28 cellular contexts compared by ENCODE assay signal in the genomic region with DNA sequence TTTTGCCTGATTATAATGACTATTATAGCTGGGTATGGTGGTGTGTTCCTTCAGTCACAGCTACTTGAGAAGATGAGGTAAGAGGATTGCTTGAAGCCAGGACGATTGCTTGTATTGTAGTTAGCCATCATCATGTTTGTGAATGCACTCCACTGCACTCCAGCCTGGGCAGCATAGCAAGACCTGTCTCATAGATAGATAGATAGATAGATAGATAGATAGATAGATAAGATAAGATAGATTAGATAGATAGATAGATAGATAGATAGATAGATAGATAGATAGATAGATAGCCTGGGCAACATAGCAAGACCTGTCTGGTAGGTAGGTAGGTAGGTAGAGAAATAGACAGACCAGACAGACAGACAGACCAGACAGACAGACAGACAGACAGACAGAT.
"Had no signal": no experiment of that assay in that cellular context is flagged by ENCODE, and none has a peak within 500 bp of the region (broad histone marks: within the 10 kb centered on the region; RNA-seq: fewer than 3 reads in every experiment).

No MANE protein-coding gene starts in this region.

- H3K27ac ChIP-seq: adrenal gland, breast epithelium, cardiac muscle cell, colonic mucosa, VCaP had no signal

- H3K36me3 Mint-ChIP-seq: WTC11 had no signal

- H3K36me3 ChIP-seq: adrenal gland, breast epithelium, cardiac muscle cell, colonic mucosa had no signal

- H3K9me3 ChIP-seq: adrenal gland, breast epithelium, colonic mucosa had no signal

- H3K27ac Mint-ChIP-seq: activated CD4-positive, alpha-beta memory T cell treated with anti-CD3 and anti-CD28 coated beads, Interleukin-2, amount 10 ng/mL, durations not matched to agents 7 days and 5 days; activated CD4-positive, alpha-beta T cell treated with anti-CD3 and anti-CD28 coated beads, Interleukin-2, amount 10 ng/mL, durations not matched to agents 7 days and 5 days; activated naive CD4-positive, alpha-beta T cell treated with anti-CD3 and anti-CD28 coated beads for 36 hours; activated naive CD4-positive, alpha-beta T cell treated with anti-CD3 and anti-CD28 coated beads, Interleukin-2, amount 50 U/mL, for 24 hours; activated naive CD8-positive, alpha-beta T cell treated with anti-CD3 and anti-CD28 coated beads for 36 hours; activated naive CD8-positive, alpha-beta T cell treated with anti-CD3 and anti-CD28 coated beads, Interleukin-2, amount 50 U/mL, for 24 hours; activated T-helper 2 cell treated with anti-CD3 and anti-CD28 coated beads, Interferon-gamma antibody, Interleukin-2, Interleukin-4, amounts not matched to agents 10 μg/mL and 5 μg/mL and 100 μg/mL, durations not matched to agents 14 hours and 24 hours and 36 hours; brain; WTC11 had no signal

- H3K4me1 Mint-ChIP-seq: activated CD4-positive, alpha-beta memory T cell treated with anti-CD3 and anti-CD28 coated beads, Interleukin-2, amount 10 ng/mL, durations not matched to agents 7 days and 5 days; activated CD4-positive, alpha-beta T cell treated with anti-CD3 and anti-CD28 coated beads, Interleukin-2, amount 10 ng/mL, durations not matched to agents 7 days and 5 days; activated naive CD8-positive, alpha-beta T cell treated with anti-CD3 and anti-CD28 coated beads for 36 hours; activated naive CD8-positive, alpha-beta T cell treated with anti-CD3 and anti-CD28 coated beads, Interleukin-2, amount 50 U/mL, for 24 hours; WTC11 had no signal

- DNase-seq: activated CD4-positive, alpha-beta memory T cell treated with anti-CD3 and anti-CD28 coated beads, Interleukin-2, amount 10 ng/mL, durations not matched to agents 7 days and 5 days; activated CD4-positive, alpha-beta T cell treated with anti-CD3 and anti-CD28 coated beads for 1 hour; activated CD4-positive, alpha-beta T cell treated with anti-CD3 and anti-CD28 coated beads for 4 hours; activated CD4-positive, alpha-beta T cell treated with anti-CD3 and anti-CD28 coated beads, Interleukin-2, amount 10 ng/mL, durations not matched to agents 7 days and 5 days; activated CD4-positive, alpha-beta T cell treated with anti-CD3 and anti-CD28 coated beads, Interleukin-2, amount 50 U/mL, for 4 hours; activated effector memory CD4-positive, alpha-beta T cell treated with anti-CD3 and anti-CD28 coated beads, Interleukin-2, amount 50 U/mL, for 16 hours; activated naive CD4-positive, alpha-beta T cell treated with anti-CD3 and anti-CD28 coated beads for 36 hours; activated naive CD8-positive, alpha-beta T cell treated with anti-CD3 and anti-CD28 coated beads for 36 hours; activated naive CD8-positive, alpha-beta T cell treated with anti-CD3 and anti-CD28 coated beads, Interleukin-2, amount 50 U/mL, for 24 hours; activated T-cell treated with anti-CD3 and anti-CD28 coated beads, Interleukin-2, amount 50 U/mL, for 4 hours; adrenal gland; amygdala; aorta; central memory CD4-positive, alpha-beta T cell; cerebellar nuclear complex; colonic mucosa; effector CD8-positive, alpha-beta T cell; foreskin fibroblast; T-helper 1 cell; T-helper 2 cell had no signal

- H3K27me3 Mint-ChIP-seq: activated CD4-positive, alpha-beta memory T cell treated with anti-CD3 and anti-CD28 coated beads, Interleukin-2, amount 10 ng/mL, durations not matched to agents 7 days and 5 days; activated CD4-positive, alpha-beta T cell treated with anti-CD3 and anti-CD28 coated beads, Interleukin-2, amount 10 ng/mL, durations not matched to agents 7 days and 5 days; activated naive CD4-positive, alpha-beta T cell treated with anti-CD3 and anti-CD28 coated beads, Interleukin-2, amount 50 U/mL, for 24 hours; activated naive CD8-positive, alpha-beta T cell treated with anti-CD3 and anti-CD28 coated beads for 36 hours; activated naive CD8-positive, alpha-beta T cell treated with anti-CD3 and anti-CD28 coated beads, Interleukin-2, amount 50 U/mL, for 24 hours had no signal

- H3K27me3 ChIP-seq: adrenal gland, breast epithelium, cardiac muscle cell, colonic mucosa had no signal

- H3K4me1 ChIP-seq: breast epithelium had no signal

- H3K9me3 Mint-ChIP-seq: activated CD4-positive, alpha-beta memory T cell treated with anti-CD3 and anti-CD28 coated beads, Interleukin-2, amount 10 ng/mL, durations not matched to agents 7 days and 5 days; activated CD4-positive, alpha-beta T cell treated with anti-CD3 and anti-CD28 coated beads, Interleukin-2, amount 10 ng/mL, durations not matched to agents 7 days and 5 days; activated naive CD4-positive, alpha-beta T cell treated with anti-CD3 and anti-CD28 coated beads for 36 hours; activated naive CD4-positive, alpha-beta T cell treated with anti-CD3 and anti-CD28 coated beads, Interleukin-2, amount 50 U/mL, for 24 hours; activated naive CD8-positive, alpha-beta T cell treated with anti-CD3 and anti-CD28 coated beads for 36 hours; activated naive CD8-positive, alpha-beta T cell treated with anti-CD3 and anti-CD28 coated beads, Interleukin-2, amount 50 U/mL, for 24 hours; activated T-cell treated with anti-CD3 and anti-CD28 coated beads, Interleukin-2, amount 50 U/mL, for 4 hours; activated T-helper 2 cell treated with anti-CD3 and anti-CD28 coated beads, Interferon-gamma antibody, Interleukin-2, Interleukin-4, amounts not matched to agents 10 μg/mL and 5 μg/mL and 100 μg/mL, durations not matched to agents 14 hours and 24 hours and 36 hours; brain; WTC11 had no signal

- H3K4me3 ChIP-seq: adrenal gland, breast epithelium, cardiac muscle cell, colonic mucosa had no signal

- ATAC-seq: activated naive CD8-positive, alpha-beta T cell treated with anti-CD3 and anti-CD28 coated beads, Interleukin-2, amount 50 U/mL, for 24 hours; activated T-cell treated with anti-CD3 and anti-CD28 coated beads, Interleukin-2, amount 50 U/mL, for 4 hours; esophagus mucosa; WTC11 had no signal

- H3K4me3 Mint-ChIP-seq: activated CD4-positive, alpha-beta memory T cell treated with anti-CD3 and anti-CD28 coated beads, Interleukin-2, amount 10 ng/mL, durations not matched to agents 7 days and 5 days; activated CD4-positive, alpha-beta T cell treated with anti-CD3 and anti-CD28 coated beads, Interleukin-2, amount 10 ng/mL, durations not matched to agents 7 days and 5 days; activated naive CD4-positive, alpha-beta T cell treated with anti-CD3 and anti-CD28 coated beads for 36 hours; activated naive CD4-positive, alpha-beta T cell treated with anti-CD3 and anti-CD28 coated beads, Interleukin-2, amount 50 U/mL, for 24 hours; activated naive CD8-positive, alpha-beta T cell treated with anti-CD3 and anti-CD28 coated beads for 36 hours; activated naive CD8-positive, alpha-beta T cell treated with anti-CD3 and anti-CD28 coated beads, Interleukin-2, amount 50 U/mL, for 24 hours; activated T-cell treated with anti-CD3 and anti-CD28 coated beads, Interleukin-2, amount 50 U/mL, for 4 hours; brain; WTC11 had no signal
